Comparison of ENCODE assay signal across 1 cellular context in the genomic region with DNA sequence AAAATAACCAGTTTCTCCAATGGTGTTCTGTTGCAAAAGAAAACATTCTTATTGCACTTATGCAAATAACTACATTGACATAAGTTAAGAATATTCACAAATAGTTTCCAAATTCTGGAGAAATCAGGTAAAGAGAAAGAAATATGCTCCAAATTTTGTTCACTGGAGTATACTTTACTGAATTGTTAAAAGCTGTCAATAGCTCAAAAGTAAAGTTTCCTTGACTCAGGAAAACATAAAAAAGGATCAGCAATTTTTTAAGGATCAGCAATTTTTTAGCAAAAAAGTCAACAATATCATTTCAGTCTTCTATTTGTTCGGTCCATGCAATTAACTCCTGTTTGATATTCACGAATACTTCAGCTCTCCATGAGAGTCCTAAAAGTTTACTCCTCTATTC.
TF ChIP-seq lines count a peak whose summit lies in the region.

No MANE protein-coding gene starts in this region.

TF ChIP-seq in IMR-90, 13 proteins besides CTCF, POLR2A, EP300 and RAD21 (continued from another document):
- TF ChIP-seq, protein P1, sequence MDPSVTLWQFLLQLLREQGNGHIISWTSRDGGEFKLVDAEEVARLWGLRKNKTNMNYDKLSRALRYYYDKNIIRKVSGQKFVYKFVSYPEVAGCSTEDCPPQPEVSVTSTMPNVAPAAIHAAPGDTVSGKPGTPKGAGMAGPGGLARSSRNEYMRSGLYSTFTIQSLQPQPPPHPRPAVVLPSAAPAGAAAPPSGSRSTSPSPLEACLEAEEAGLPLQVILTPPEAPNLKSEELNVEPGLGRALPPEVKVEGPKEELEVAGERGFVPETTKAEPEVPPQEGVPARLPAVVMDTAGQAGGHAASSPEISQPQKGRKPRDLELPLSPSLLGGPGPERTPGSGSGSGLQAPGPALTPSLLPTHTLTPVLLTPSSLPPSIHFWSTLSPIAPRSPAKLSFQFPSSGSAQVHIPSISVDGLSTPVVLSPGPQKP (IDR thresholded peaks at IDR 0.05; ENCODE audit: borderline replicate concordance, low read depth, low read length): no peak
